ENCODE assay signal across 14 cellular contexts in genomic region chr14:103634156-103634555, GRCh38. TPM values are rescaled to one million over a fixed set of nuclear protein-coding genes. Genes with fewer than 3 reads are reported as not detected.
DNase-seq lines count a peak whose midpoint lies in the region; ATAC-seq and TF ChIP-seq lines count a peak whose summit lies in the region.
"Had no signal": no experiment of that assay in that cellular context is flagged by ENCODE, and none has a peak within 500 bp of the region (broad histone marks: within the 10 kb centered on the region; RNA-seq: fewer than 3 reads in every experiment).

No MANE protein-coding gene starts in this region.

- H3K4me1 Mint-ChIP-seq in natural killer cell treated with Interleukin-12 subunit alpha and Interleukin-12 subunit beta and Interleukin-15 and Interleukin-18, amount 100 ng/mL, for 72 hours (ENCODE audit: low read depth in 2 of 2) = peaks cover 41 to 49% of the 10 kb centered on the region in 2 donors
- H3K4me1 Mint-ChIP-seq in natural killer cell = peaks cover 32 to 61% of the 10 kb centered on the region in 2 donors
- peaks cover 29% of the 10 kb centered on the region for H3K4me1 Mint-ChIP-seq in activated T-helper 17 cell treated with anti-CD3 and anti-CD28 coated beads, Interleukin-2, amount 50 U/mL, for 72 hours
- H3K4me1 Mint-ChIP-seq in naive thymus-derived CD4-positive, alpha-beta T cell = peaks cover 43 to 81% (median 60%) of the 10 kb centered on the region in 7 donors

- no peaks in the 10 kb centered on the region for H3K27me3 Mint-ChIP-seq in natural killer cell treated with Interleukin-12 subunit alpha and Interleukin-12 subunit beta and Interleukin-15 and Interleukin-18, amount 100 ng/mL, for 72 hours
- H3K27me3 Mint-ChIP-seq in natural killer cell (ENCODE audit: low read depth in 2 of 2) = no peaks in the 10 kb centered on the region
- H3K27me3 Mint-ChIP-seq in activated T-helper 17 cell treated with anti-CD3 and anti-CD28 coated beads, Interleukin-2, amount 50 U/mL, for 72 hours = no peaks in the 10 kb centered on the region
- no peaks in the 10 kb centered on the region for H3K27me3 Mint-ChIP-seq in naive thymus-derived CD4-positive, alpha-beta T cell

- WGBS in aorta, 2 donors = 50 to 56% methylated on average over 4 of the region's 4 CpGs

- H3K4me3 Mint-ChIP-seq in natural killer cell treated with Interleukin-12 subunit alpha and Interleukin-12 subunit beta and Interleukin-15 and Interleukin-18, amount 100 ng/mL, for 72 hours = peak overlapping the region; percentile 22
- H3K4me3 Mint-ChIP-seq in natural killer cell = no peak overlapping the region
- no peak overlapping the region for H3K4me3 Mint-ChIP-seq in activated T-helper 17 cell treated with anti-CD3 and anti-CD28 coated beads, Interleukin-2, amount 50 U/mL, for 72 hours
- peak overlapping the region in 8 of 10 donors; percentile 4 to 62 (median 45) for H3K4me3 Mint-ChIP-seq in naive thymus-derived CD4-positive, alpha-beta T cell

- peaks cover 22 to 37% of the 10 kb centered on the region in 2 donors for H3K4me1 ChIP-seq in naive thymus-derived CD4-positive, alpha-beta T cell (ENCODE audit: control insufficient read depth in 2 of 2, insufficient read depth in 2 of 2, low read length in 2 of 2)
- peaks cover 0 to 5% of the 10 kb centered on the region in 2 donors for H3K4me1 ChIP-seq in aorta (ENCODE audit: control insufficient read depth in 1 of 2, insufficient read depth in 2 of 2, low read length in 2 of 2)

- peaks cover 0 to 4% (median 3%) of the 10 kb centered on the region in 3 experiments for H3K36me3 ChIP-seq in naive thymus-derived CD4-positive, alpha-beta T cell (ENCODE audit: control insufficient read depth in 2 of 3, insufficient read depth in 3 of 3, low read length in 3 of 3)
- H3K36me3 ChIP-seq in aorta (ENCODE audit: control insufficient read depth in 1 of 2, insufficient read depth in 2 of 2, low read length in 1 of 2) = no peaks in the 10 kb centered on the region

- CTCF ChIA-PET in naive thymus-derived CD4-positive, alpha-beta T cell (lab: Charles Lee) = no interaction called here

- ATAC-seq in natural killer cell treated with Interleukin-12 subunit alpha and Interleukin-12 subunit beta and Interleukin-15 and Interleukin-18, amount 100 ng/mL, for 72 hours = no peak
- ATAC-seq in natural killer cell (no peak), aorta (ENCODE audit: low FRiP score) (no peak), HG03565 (IDR thresholded peaks at IDR 0.05; ENCODE audit: unreplicated experiment) (no peak), GM19351 (IDR thresholded peaks at IDR 0.05; ENCODE audit: unreplicated experiment) (no peak)
- ATAC-seq in activated T-helper 17 cell treated with anti-CD3 and anti-CD28 coated beads, Interleukin-2, amount 50 U/mL, for 72 hours (replicated peaks) = no peak
- no peak for ATAC-seq in naive thymus-derived CD4-positive, alpha-beta T cell
- ATAC-seq: left colon, Right ventricle myocardium inferior had no signal

- H3K27ac ChIP-seq in naive thymus-derived CD4-positive, alpha-beta T cell (ENCODE audit: low read depth, low read length) = no peak overlapping the region
- H3K27ac ChIP-seq in aorta (ENCODE audit: low read depth in 1 of 2, low read length in 2 of 2) = peak overlapping the region; percentile 38 to 68

- no peak overlapping the region for H3K27ac Mint-ChIP-seq in natural killer cell treated with Interleukin-12 subunit alpha and Interleukin-12 subunit beta and Interleukin-15 and Interleukin-18, amount 100 ng/mL, for 72 hours
- H3K27ac Mint-ChIP-seq in natural killer cell = peak overlapping the region in 1 of 2 donors; percentile 25
- H3K27ac Mint-ChIP-seq in activated T-helper 17 cell treated with anti-CD3 and anti-CD28 coated beads, Interleukin-2, amount 50 U/mL, for 72 hours = peak overlapping the region; percentile 21
- peak overlapping the region in 6 of 9 donors; percentile 0 to 71 (median 24) for H3K27ac Mint-ChIP-seq in naive thymus-derived CD4-positive, alpha-beta T cell
- H3K27ac Mint-ChIP-seq: activated T-helper 2 cell treated with anti-CD3 and anti-CD28 coated beads, Interferon-gamma antibody, Interleukin-2, Interleukin-4, amounts not matched to agents 10 μg/mL and 5 μg/mL and 100 μg/mL, durations not matched to agents 14 hours and 24 hours and 36 hours had no signal

- intact Hi-C loops in natural killer cell (cut with micrococcal nuclease) = no loop called here
- intact Hi-C loops in naive thymus-derived CD4-positive, alpha-beta T cell (cut with micrococcal nuclease) = no loop called here
- intact Hi-C loops in aorta (cut with DNase I) = no loop called here

- H3K4me3 ChIP-seq in naive thymus-derived CD4-positive, alpha-beta T cell (ENCODE audit: low read length) = no peak overlapping the region
- no peak overlapping the region for H3K4me3 ChIP-seq in aorta (ENCODE audit: low read length in 2 of 2)
- H3K4me3 ChIP-seq: upper lobe of left lung had no signal

- no peak for DNase-seq in natural killer cell treated with Interleukin-12 subunit alpha and Interleukin-12 subunit beta and Interleukin-15 and Interleukin-18, amount 100 ng/mL, for 72 hours (ENCODE audit: low spot score)
- DNase-seq in natural killer cell (no peak), aorta (no peak), H4 (ENCODE audit: low spot score) (no peak)
- DNase-seq in naive thymus-derived CD4-positive, alpha-beta T cell = no peak
- DNase-seq: activated CD4-positive, alpha-beta T cell treated with anti-CD3 and anti-CD28 coated beads for 48 hours; DMS153; left colon; upper lobe of left lung had no signal

- no peaks in the 10 kb centered on the region for H3K27me3 ChIP-seq in naive thymus-derived CD4-positive, alpha-beta T cell (ENCODE audit: control insufficient read depth in 2 of 2, insufficient read depth in 2 of 2, low read length in 2 of 2)
- no peaks in the 10 kb centered on the region for H3K27me3 ChIP-seq in aorta (ENCODE audit: control insufficient read depth in 1 of 2, insufficient read depth in 2 of 2, low read length in 1 of 2)
- H3K27me3 ChIP-seq: upper lobe of left lung had no signal

- no peaks in the 10 kb centered on the region for H3K9me3 ChIP-seq in naive thymus-derived CD4-positive, alpha-beta T cell (ENCODE audit: control insufficient read depth in 2 of 3, low read length in 3 of 3)
- no peaks in the 10 kb centered on the region for H3K9me3 ChIP-seq in aorta (ENCODE audit: control insufficient read depth, low read length)
- H3K9me3 ChIP-seq: upper lobe of left lung had no signal

- H3K36me3 Mint-ChIP-seq in natural killer cell treated with Interleukin-12 subunit alpha and Interleukin-12 subunit beta and Interleukin-15 and Interleukin-18, amount 100 ng/mL, for 72 hours = no peaks in the 10 kb centered on the region
- H3K36me3 Mint-ChIP-seq in natural killer cell = no peaks in the 10 kb centered on the region
- H3K36me3 Mint-ChIP-seq in activated T-helper 17 cell treated with anti-CD3 and anti-CD28 coated beads, Interleukin-2, amount 50 U/mL, for 72 hours (ENCODE audit: low read depth) = peaks cover 64% of the 10 kb centered on the region
- peaks cover 0 to 11% (median 8%) of the 10 kb centered on the region in 5 donors for H3K36me3 Mint-ChIP-seq in naive thymus-derived CD4-positive, alpha-beta T cell

- no peaks in the 10 kb centered on the region for H3K9me3 Mint-ChIP-seq in natural killer cell treated with Interleukin-12 subunit alpha and Interleukin-12 subunit beta and Interleukin-15 and Interleukin-18, amount 100 ng/mL, for 72 hours
- no peaks in the 10 kb centered on the region for H3K9me3 Mint-ChIP-seq in natural killer cell
- H3K9me3 Mint-ChIP-seq in activated T-helper 17 cell treated with anti-CD3 and anti-CD28 coated beads, Interleukin-2, amount 50 U/mL, for 72 hours = no peaks in the 10 kb centered on the region
- H3K9me3 Mint-ChIP-seq in naive thymus-derived CD4-positive, alpha-beta T cell = peaks cover 0 to 1% (median 0%) of the 10 kb centered on the region in 11 donors
- H3K9me3 Mint-ChIP-seq: activated T-helper 2 cell treated with anti-CD3 and anti-CD28 coated beads, Interferon-gamma antibody, Interleukin-2, Interleukin-4, amounts not matched to agents 10 μg/mL and 5 μg/mL and 100 μg/mL, durations not matched to agents 14 hours and 24 hours and 36 hours had no signal

- POLR2A ChIA-PET in naive thymus-derived CD4-positive, alpha-beta T cell (lab: Charles Lee) = no interaction called here

- TF ChIP-seq CTCF in natural killer cell (IDR thresholded peaks at IDR 0.05) = no peak

RNA-seq across cellular contexts. Expression of gene KLC1, which starts 5.1 kb away (rescaled TPM):
- 100 to 1,000 TPM; 150 to 189 TPM for total RNA-seq in natural killer cell treated with Interleukin-12 subunit alpha and Interleukin-12 subunit beta and Interleukin-15 and Interleukin-18, amount 100 ng/mL, for 72 hours
- total RNA-seq in natural killer cell (100 to 1,000 TPM; 144 to 200 (median 178) TPM), aorta (100 to 1,000 TPM; 254 to 315 TPM)
- 100 to 1,000 TPM; 135 to 137 TPM for total RNA-seq in activated T-helper 17 cell treated with anti-CD3 and anti-CD28 coated beads, Interleukin-2, amount 50 U/mL, for 72 hours
- 100 to 1,000 TPM; 150 to 268 (median 174) TPM for total RNA-seq in naive thymus-derived CD4-positive, alpha-beta T cell
- 10 to 100 TPM; 65.5 to 75.8 TPM for polyA plus RNA-seq in naive thymus-derived CD4-positive, alpha-beta T cell
- polyA plus RNA-seq in aorta = 100 to 1,000 TPM in 1 of 2 donors, 10 to 100 TPM in 1; 71.7 to 190 TPM
- total RNA-seq in H4 (2014; rRNA removed; shearing (Covaris generic)) = 75.5 and 83.8 TPM in 2 replicates

Comparison
In these comparisons a context has a peak if more than half of its experiments do, and no peak if none do; other contexts are left out.
1. H3K4me3 Mint-ChIP-seq: peak in natural killer cell treated with Interleukin-12 subunit alpha and Interleukin-12 subunit beta and Interleukin-15 and Interleukin-18, amount 100 ng/mL, for 72 hours (single experiment) and naive thymus-derived CD4-positive, alpha-beta T cell (8 of 10); none in natural killer cell (single experiment) and activated T-helper 17 cell treated with anti-CD3 and anti-CD28 coated beads, Interleukin-2, amount 50 U/mL, for 72 hours (single experiment).
2. H3K27ac Mint-ChIP-seq: peak in activated T-helper 17 cell treated with anti-CD3 and anti-CD28 coated beads, Interleukin-2, amount 50 U/mL, for 72 hours (single experiment) and naive thymus-derived CD4-positive, alpha-beta T cell (6 of 9); none in natural killer cell treated with Interleukin-12 subunit alpha and Interleukin-12 subunit beta and Interleukin-15 and Interleukin-18, amount 100 ng/mL, for 72 hours (0 of 2).